ENCODE assay signal across 27 cellular contexts in the genomic region with DNA sequence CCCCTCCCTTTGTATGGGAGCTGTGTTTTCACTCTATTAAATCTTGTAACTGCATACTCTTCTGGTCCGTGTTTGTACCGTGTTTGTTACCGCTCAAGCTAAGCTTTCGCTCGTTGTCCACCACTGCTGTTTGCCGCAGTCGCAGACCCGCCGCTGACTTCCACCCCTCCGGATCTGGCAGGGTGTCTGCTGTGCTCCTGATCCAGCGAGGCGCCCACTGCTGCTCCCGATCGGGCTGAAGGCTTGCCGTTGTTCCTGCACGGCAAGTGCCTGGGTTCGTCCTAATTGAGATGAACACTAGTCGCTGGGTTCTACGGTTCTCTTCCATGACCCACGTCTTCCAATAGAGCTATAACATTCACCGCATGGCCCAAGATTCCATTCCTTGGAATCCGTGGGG.
"Had no signal": no experiment of that assay in that cellular context is flagged by ENCODE, and none has a peak within 500 bp of the region (broad histone marks: within the 10 kb centered on the region; RNA-seq: fewer than 3 reads in every experiment).

No MANE protein-coding gene starts in this region.

- H3K36me3 ChIP-seq: suprapubic skin, thoracic aorta, thyroid gland, tibial artery, tibial nerve, transverse colon, upper lobe of left lung, upper lobe of right lung, uterus, vagina had no signal

- H3K27ac Mint-ChIP-seq: stimulated activated effector memory CD8-positive, alpha-beta T cell treated with anti-CD3 and anti-CD28 coated beads, Interleukin-12 subunit alpha, Interleukin-12 subunit beta, amount 100 ng/mL, for 72 hours; stimulated activated memory B cell treated with anti-CD40 and anti-IgM and Interleukin-4, amounts not matched to agents 10 μg/mL and 1 μg/mL and 100 μg/mL, for 72 hours; stimulated activated naive B cell treated with anti-CD40 and anti-IgM and Interleukin-4, amounts not matched to agents 10 μg/mL and 1 μg/mL and 100 μg/mL, for 72 hours; stimulated activated naive CD8-positive, alpha-beta T cell treated with anti-CD3 and anti-CD28 coated beads, Interleukin-15, amount 100 ng/mL, for 72 hours; stimulated activated naive CD8-positive, alpha-beta T cell treated with anti-CD3 and anti-CD28 coated beads, Interleukin-15, Interleukin-2, amounts not matched to agents 100 ng/mL and 50 ng/mL, for 24 hours; type B pancreatic cell had no signal

- H3K4me3 ChIP-seq: stomach, suprapubic skin, thoracic aorta, thyroid gland, tibial artery, tibial nerve, transverse colon, upper lobe of left lung, upper lobe of right lung, uterus, vagina had no signal

- H3K36me3 Mint-ChIP-seq: stimulated activated effector memory CD8-positive, alpha-beta T cell treated with anti-CD3 and anti-CD28 coated beads, Interleukin-12 subunit alpha, Interleukin-12 subunit beta, amount 100 ng/mL, for 72 hours; stimulated activated memory B cell treated with anti-CD40 and anti-IgM and Interleukin-4, amounts not matched to agents 10 μg/mL and 1 μg/mL and 100 μg/mL, for 72 hours had no signal

- H3K4me3 Mint-ChIP-seq: stimulated activated effector memory CD8-positive, alpha-beta T cell treated with anti-CD3 and anti-CD28 coated beads, Interleukin-12 subunit alpha, Interleukin-12 subunit beta, amount 100 ng/mL, for 72 hours; stimulated activated memory B cell treated with anti-CD40 and anti-IgM and Interleukin-4, amounts not matched to agents 10 μg/mL and 1 μg/mL and 100 μg/mL, for 72 hours; stimulated activated naive B cell treated with anti-CD40 and anti-IgM and Interleukin-4, amounts not matched to agents 10 μg/mL and 1 μg/mL and 100 μg/mL, for 72 hours; stimulated activated naive CD8-positive, alpha-beta T cell treated with anti-CD3 and anti-CD28 coated beads, Interleukin-15, amount 100 ng/mL, for 72 hours; stimulated activated naive CD8-positive, alpha-beta T cell treated with anti-CD3 and anti-CD28 coated beads, Interleukin-15, Interleukin-2, amounts not matched to agents 100 ng/mL and 50 ng/mL, for 24 hours; type B pancreatic cell had no signal

- H3K27me3 Mint-ChIP-seq: stimulated activated memory B cell treated with anti-CD40 and anti-IgM and Interleukin-4, amounts not matched to agents 10 μg/mL and 1 μg/mL and 100 μg/mL, for 72 hours; stimulated activated naive B cell treated with anti-CD40 and anti-IgM and Interleukin-4, amounts not matched to agents 10 μg/mL and 1 μg/mL and 100 μg/mL, for 72 hours; stimulated activated naive CD8-positive, alpha-beta T cell treated with anti-CD3 and anti-CD28 coated beads, Interleukin-15, amount 100 ng/mL, for 72 hours; stimulated activated naive CD8-positive, alpha-beta T cell treated with anti-CD3 and anti-CD28 coated beads, Interleukin-15, Interleukin-2, amounts not matched to agents 100 ng/mL and 50 ng/mL, for 24 hours; type B pancreatic cell had no signal

- H3K9me3 ChIP-seq: stomach, suprapubic skin, thoracic aorta, thyroid gland, tibial artery, tibial nerve, transverse colon, upper lobe of left lung, upper lobe of right lung, uterus, vagina had no signal

- H3K27me3 ChIP-seq: stomach, suprapubic skin, thyroid gland, tibial artery, tibial nerve, transverse colon, upper lobe of left lung, upper lobe of right lung, uterus, vagina had no signal

- H3K27ac ChIP-seq: stomach, suprapubic skin, thoracic aorta, thyroid gland, tibial artery, tibial nerve, transverse colon, upper lobe of left lung, upper lobe of right lung, uterus, vagina had no signal

- H3K9me3 Mint-ChIP-seq: stimulated activated effector memory CD8-positive, alpha-beta T cell treated with anti-CD3 and anti-CD28 coated beads, Interleukin-12 subunit alpha, Interleukin-12 subunit beta, amount 100 ng/mL, for 72 hours; stimulated activated memory B cell treated with anti-CD40 and anti-IgM and Interleukin-4, amounts not matched to agents 10 μg/mL and 1 μg/mL and 100 μg/mL, for 72 hours; stimulated activated naive B cell treated with anti-CD40 and anti-IgM and Interleukin-4, amounts not matched to agents 10 μg/mL and 1 μg/mL and 100 μg/mL, for 72 hours; stimulated activated naive CD8-positive, alpha-beta T cell treated with anti-CD3 and anti-CD28 coated beads, Interleukin-15, amount 100 ng/mL, for 72 hours; stimulated activated naive CD8-positive, alpha-beta T cell treated with anti-CD3 and anti-CD28 coated beads, Interleukin-15, Interleukin-2, amounts not matched to agents 100 ng/mL and 50 ng/mL, for 24 hours; type B pancreatic cell had no signal

- H3K4me1 Mint-ChIP-seq: stimulated activated effector memory CD8-positive, alpha-beta T cell treated with anti-CD3 and anti-CD28 coated beads, Interleukin-12 subunit alpha, Interleukin-12 subunit beta, amount 100 ng/mL, for 72 hours; stimulated activated memory B cell treated with anti-CD40 and anti-IgM and Interleukin-4, amounts not matched to agents 10 μg/mL and 1 μg/mL and 100 μg/mL, for 72 hours; stimulated activated naive B cell treated with anti-CD40 and anti-IgM and Interleukin-4, amounts not matched to agents 10 μg/mL and 1 μg/mL and 100 μg/mL, for 72 hours; stimulated activated naive CD8-positive, alpha-beta T cell treated with anti-CD3 and anti-CD28 coated beads, Interleukin-15, amount 100 ng/mL, for 72 hours had no signal

- ATAC-seq: stimulated activated effector memory CD8-positive, alpha-beta T cell treated with anti-CD3 and anti-CD28 coated beads, Interleukin-12 subunit alpha, Interleukin-12 subunit beta, amount 100 ng/mL, for 72 hours; stimulated activated memory B cell treated with anti-CD40 and anti-IgM and Interleukin-4, amounts not matched to agents 10 μg/mL and 1 μg/mL and 100 μg/mL, for 72 hours; stimulated activated naive B cell treated with anti-CD40 and anti-IgM and Interleukin-4, amounts not matched to agents 10 μg/mL and 1 μg/mL and 100 μg/mL, for 72 hours; stimulated activated naive CD8-positive, alpha-beta T cell treated with anti-CD3 and anti-CD28 coated beads, Interleukin-15, amount 100 ng/mL, for 72 hours; stimulated activated naive CD8-positive, alpha-beta T cell treated with anti-CD3 and anti-CD28 coated beads, Interleukin-15, Interleukin-2, amounts not matched to agents 100 U/mL and 50 U/mL, for 24 hours; upper lobe of right lung had no signal

- DNase-seq: stimulated activated CD4-positive, alpha-beta T cell treated with anti-CD3 and anti-CD28 coated beads, Interleukin-2, amount 100 ng/mL, for 48 hours; stimulated activated CD4-positive, alpha-beta T cell treated with anti-CD3 and anti-CD28 coated beads, Interleukin-4, amount 100 ng/mL, for 1 hour; stimulated activated CD4-positive, alpha-beta T cell treated with anti-CD3 and anti-CD28 coated beads, Interleukin-4, amount 100 ng/mL, for 24 hours; stimulated activated CD4-positive, alpha-beta T cell treated with anti-CD3 and anti-CD28 coated beads, Interleukin-4, amount 100 ng/mL, for 4 hours; stimulated activated CD8-positive, alpha-beta memory T cell treated with anti-CD3 and anti-CD28 coated beads, Interleukin-4, amount 100 ng/mL, for 48 hours; stimulated activated naive B cell treated with anti-CD40 and anti-IgM and Interleukin-4, amounts not matched to agents 10 μg/mL and 1 μg/mL and 100 μg/mL, for 72 hours; stimulated activated naive CD4-positive, alpha-beta T cell; stimulated activated naive CD4-positive, alpha-beta T cell treated with Interleukin-2 at 50 U/mL for 16 hours; stimulated activated naive CD8-positive, alpha-beta T cell treated with anti-CD3 and anti-CD28 coated beads, Interleukin-15, amount 100 ng/mL, for 72 hours; stimulated activated naive CD8-positive, alpha-beta T cell treated with anti-CD3 and anti-CD28 coated beads, Interleukin-15, Interleukin-2, amounts not matched to agents 100 U/mL and 50 U/mL, for 24 hours; stomach; substantia nigra; thyroid gland; tibial artery; transverse colon; trophoblast cell; upper lobe of right lung; uterus had no signal

- H3K4me1 ChIP-seq: stomach, suprapubic skin, thyroid gland, tibial artery, tibial nerve, upper lobe of left lung, upper lobe of right lung, uterus, vagina had no signal
